Comparison of ENCODE assay signal across 30 cellular contexts in genomic region chr7:121953164-121953563, GRCh38.
"Had no signal": no experiment of that assay in that cellular context is flagged by ENCODE, and none has a peak within 500 bp of the region (broad histone marks: within the 10 kb centered on the region; RNA-seq: fewer than 3 reads in every experiment).

No MANE protein-coding gene starts in this region.

- H3K4me1 ChIP-seq: adrenal gland, breast epithelium had no signal

- ATAC-seq: activated CD8-positive, alpha-beta T cell treated with anti-CD3 and anti-CD28 coated beads for 36 hours; activated T-cell treated with anti-CD3 and anti-CD28 coated beads, Interleukin-2, amount 50 U/mL, for 72 hours; Panc1; Right ventricle myocardium inferior; T-cell had no signal

- H3K4me3 Mint-ChIP-seq: activated CD8-positive, alpha-beta T cell treated with anti-CD3 and anti-CD28 coated beads for 36 hours; activated naive CD4-positive, alpha-beta T cell treated with anti-CD3 and anti-CD28 coated beads, Interleukin-2, amount 10 ng/mL, durations not matched to agents 7 days and 5 days; activated naive CD8-positive, alpha-beta T cell treated with anti-CD3 and anti-CD28 coated beads, Interleukin-2, amount 10 ng/mL, durations not matched to agents 7 days and 5 days; activated T-cell treated with anti-CD3 and anti-CD28 coated beads, Interleukin-2, amount 50 U/mL, for 72 hours; T-cell had no signal

- H3K9me3 Mint-ChIP-seq: activated CD8-positive, alpha-beta T cell treated with anti-CD3 and anti-CD28 coated beads for 36 hours; activated naive CD4-positive, alpha-beta T cell treated with anti-CD3 and anti-CD28 coated beads, Interleukin-2, amount 10 ng/mL, durations not matched to agents 7 days and 5 days; activated naive CD8-positive, alpha-beta T cell treated with anti-CD3 and anti-CD28 coated beads, Interleukin-2, amount 10 ng/mL, durations not matched to agents 7 days and 5 days; activated T-helper 2 cell treated with anti-CD3 and anti-CD28 coated beads, Interferon-gamma antibody, Interleukin-2, Interleukin-4, amounts not matched to agents 10 μg/mL and 5 μg/mL and 100 μg/mL, durations not matched to agents 14 hours and 24 hours and 36 hours had no signal

- H3K27me3 Mint-ChIP-seq: activated CD8-positive, alpha-beta T cell treated with anti-CD3 and anti-CD28 coated beads for 36 hours; activated naive CD4-positive, alpha-beta T cell treated with anti-CD3 and anti-CD28 coated beads, Interleukin-2, amount 10 ng/mL, durations not matched to agents 7 days and 5 days; activated naive CD8-positive, alpha-beta T cell treated with anti-CD3 and anti-CD28 coated beads, Interleukin-2, amount 10 ng/mL, durations not matched to agents 7 days and 5 days; T-cell had no signal

- H3K9me3 ChIP-seq: adrenal gland, breast epithelium had no signal

- FAIRE-seq: TTC549 had no signal

- H3K4me1 Mint-ChIP-seq: activated naive CD4-positive, alpha-beta T cell treated with anti-CD3 and anti-CD28 coated beads, Interleukin-2, amount 10 ng/mL, durations not matched to agents 7 days and 5 days; activated naive CD8-positive, alpha-beta T cell treated with anti-CD3 and anti-CD28 coated beads, Interleukin-2, amount 10 ng/mL, durations not matched to agents 7 days and 5 days; T-cell had no signal

- H3K4me3 ChIP-seq: adrenal gland, breast epithelium, SK-N-MC had no signal

- H3K27ac ChIP-seq: adrenal gland, breast epithelium, SK-N-MC had no signal

- H3K36me3 ChIP-seq: adrenal gland, breast epithelium had no signal

- H3K36me3 Mint-ChIP-seq: activated naive CD4-positive, alpha-beta T cell treated with anti-CD3 and anti-CD28 coated beads, Interleukin-2, amount 10 ng/mL, durations not matched to agents 7 days and 5 days; activated naive CD8-positive, alpha-beta T cell treated with anti-CD3 and anti-CD28 coated beads, Interleukin-2, amount 10 ng/mL, durations not matched to agents 7 days and 5 days; T-cell had no signal

- DNase-seq: activated CD4-positive, alpha-beta T cell treated with anti-CD3 and anti-CD28 coated beads, Interleukin-2, amount 50 U/mL, for 1 hour; activated CD4-positive, CD25-positive, alpha-beta regulatory T cell; activated CD8-positive, alpha-beta memory T cell treated with anti-CD3 and anti-CD28 coated beads, Interleukin-2, amount 50 U/mL, for 4 hours; activated CD8-positive, alpha-beta T cell treated with anti-CD3 and anti-CD28 coated beads for 36 hours; activated gamma-delta T cell treated with Interleukin-2 at 50 U/mL for 16 hours; activated naive CD4-positive, alpha-beta T cell treated with anti-CD3 and anti-CD28 coated beads, Interleukin-2, amount 10 ng/mL, durations not matched to agents 7 days and 5 days; activated naive CD8-positive, alpha-beta T cell treated with anti-CD3 and anti-CD28 coated beads, Interleukin-2, amount 10 ng/mL, durations not matched to agents 7 days and 5 days; activated T-cell treated with anti-CD3 and anti-CD28 coated beads, Interleukin-2, amount 50 U/mL, for 72 hours; adrenal gland; anterior cingulate cortex; caudate nucleus; Karpas-422; NCI-H1105 treated with DMSO at 0.1 percent for 48 hours; NCI-H1436 treated with DMSO at 0.1 percent for 48 hours; NCI-H187; NCI-H2081 treated with DMSO at 0.1 percent for 48 hours; NCI-H2171 treated with DMSO at 0.1 percent for 48 hours; NCI-H226; NCI-H510A treated with DMSO at 0.1 percent for 48 hours; NCI-H69; RPMI8226; T-cell; T-helper 2 cell; T1000 had no signal

- H3K27me3 ChIP-seq: adrenal gland, breast epithelium had no signal

- H3K27ac Mint-ChIP-seq: activated CD8-positive, alpha-beta T cell treated with anti-CD3 and anti-CD28 coated beads for 36 hours; activated naive CD4-positive, alpha-beta T cell treated with anti-CD3 and anti-CD28 coated beads, Interleukin-2, amount 10 ng/mL, durations not matched to agents 7 days and 5 days; activated naive CD8-positive, alpha-beta T cell treated with anti-CD3 and anti-CD28 coated beads, Interleukin-2, amount 10 ng/mL, durations not matched to agents 7 days and 5 days; activated T-cell treated with anti-CD3 and anti-CD28 coated beads, Interleukin-2, amount 50 U/mL, for 72 hours; activated T-helper 2 cell treated with anti-CD3 and anti-CD28 coated beads, Interferon-gamma antibody, Interleukin-2, Interleukin-4, amounts not matched to agents 10 μg/mL and 5 μg/mL and 100 μg/mL, durations not matched to agents 14 hours and 24 hours and 36 hours; T-cell had no signal
